19 cellular contexts compared by ENCODE assay signal in the genomic region with DNA sequence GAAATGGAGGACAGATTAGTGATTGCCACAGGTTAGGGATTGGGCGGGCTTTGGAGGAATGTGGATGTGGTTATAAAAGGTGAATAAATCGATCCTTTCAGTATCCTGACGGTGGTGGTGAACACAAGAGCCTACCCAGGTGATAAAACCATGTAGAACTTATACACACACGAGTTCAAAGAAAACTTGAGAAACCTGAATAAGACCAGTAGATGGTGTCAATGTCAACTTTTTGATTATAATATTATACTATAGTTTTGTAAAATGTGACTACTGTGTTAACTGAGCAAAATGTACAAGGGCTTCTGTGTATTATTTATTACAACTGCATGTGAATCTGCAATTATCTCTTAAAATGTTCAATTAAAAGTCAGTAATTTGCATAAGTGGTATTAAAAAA.
DNase-seq lines count a peak whose midpoint lies in the region; ATAC-seq and TF ChIP-seq lines count a peak whose summit lies in the region.
"Had no signal": no experiment of that assay in that cellular context is flagged by ENCODE, and none has a peak within 500 bp of the region (broad histone marks: within the 10 kb centered on the region; RNA-seq: fewer than 3 reads in every experiment).

No MANE protein-coding gene starts in this region.

- DNase-seq in NCI-H446 treated with DMSO at 0.1 percent for 48 hours (lab: John Stamatoyannopoulos, UW) (peak; percentile 34), NCI-H446 (lab: John Stamatoyannopoulos, UW) (no peak), LNCaP clone FGC (ENCODE audit: low read depth) (no peak), amniotic epithelial cell (ENCODE audit: low read depth) (peak; percentile 7), GM13977 (ENCODE audit: low spot score) (no peak), hepatic stellate cell (ENCODE audit: low spot score) (no peak), UCSD-AML1 (lab: John Stamatoyannopoulos, UW; ENCODE audit: unreplicated experiment) (no peak)
- DNase-seq: 8988T; Calu3; CD4-positive, CD25-positive, alpha-beta regulatory T cell; DMS79 treated with DMSO at 0.1 percent for 48 hours; GDM1; NCI-H1436; NCI-H2081; NCI-H526; NK-92 treated with Interleukin-12 subunit alpha and Interleukin-12 subunit beta, amount 100 ng/mL, for 24 hours had no signal

- ATAC-seq in GM19452 (IDR thresholded peaks at IDR 0.05; ENCODE audit: unreplicated experiment), result no peak
- ATAC-seq: GM23338 had no signal

- in situ Hi-C loops in GM13977 (cut with MboI; ENCODE audit: low pct_unique_long_range_greater_than_20kb, low sequenced_read_pairs, unreplicated experiment), result no loop called here

- TF ChIP-seq CTCF in LNCaP clone FGC (IDR thresholded peaks at IDR 0.05; ENCODE audit: control insufficient read depth, extremely low read depth, insufficient read depth) (peak; percentile 39), GM13977 (IDR thresholded peaks at IDR 0.05; ENCODE audit: extremely low read depth, insufficient read depth, missing control alignments) (no peak)

- H3K4me3 ChIP-seq in LNCaP clone FGC (ENCODE audit: low read depth, low read length), result no peak overlapping the region
- H3K4me3 ChIP-seq: GM23338, SK-N-MC had no signal

Comparison
In these comparisons a context has a peak if more than half of its experiments do, and no peak if none do; other contexts are left out.
1. DNase-seq: peak in NCI-H446 treated with DMSO at 0.1 percent for 48 hours (single experiment) and amniotic epithelial cell (single experiment); none in NCI-H446 (0 of 2), LNCaP clone FGC (single experiment), GM13977 (single experiment), hepatic stellate cell (single experiment) and UCSD-AML1 (single experiment).